ENCODE assay signal across 27 cellular contexts in genomic region chr2:15779381-15780041, GRCh38.
"Had no signal": no experiment of that assay in that cellular context is flagged by ENCODE, and none has a peak within 500 bp of the region (broad histone marks: within the 10 kb centered on the region; RNA-seq: fewer than 3 reads in every experiment).

No MANE protein-coding gene starts in this region.

- H3K36me3 ChIP-seq: neutrophil, pancreas, right lobe of liver, sigmoid colon, stomach, thoracic aorta, thyroid gland, tibial nerve, upper lobe of left lung, uterus had no signal

- H3K4me3 Mint-ChIP-seq: naive thymus-derived CD4-positive, alpha-beta T cell; natural killer cell; nephron; stimulated activated effector memory CD8-positive, alpha-beta T cell treated with anti-CD3 and anti-CD28 coated beads, Interleukin-12 subunit alpha, Interleukin-12 subunit beta, amount 100 ng/mL, for 72 hours; stimulated activated naive B cell treated with anti-CD40 and anti-IgM and Interleukin-4, amounts not matched to agents 10 μg/mL and 1 μg/mL and 100 μg/mL, for 72 hours; stimulated activated naive CD8-positive, alpha-beta T cell treated with anti-CD3 and anti-CD28 coated beads, Interleukin-15, Interleukin-2, amounts not matched to agents 100 ng/mL and 50 ng/mL, for 24 hours had no signal

- H3K9me3 ChIP-seq: neutrophil, pancreas, psoas muscle, right lobe of liver, sigmoid colon, stomach, thoracic aorta, thyroid gland, tibial nerve, upper lobe of left lung, uterus had no signal

- H3K27ac ChIP-seq: neutrophil, pancreas, psoas muscle, sigmoid colon, stomach, thoracic aorta, thyroid gland, upper lobe of left lung, uterus had no signal

- H3K27me3 Mint-ChIP-seq: stimulated activated naive B cell treated with anti-CD40 and anti-IgM and Interleukin-4, amounts not matched to agents 10 μg/mL and 1 μg/mL and 100 μg/mL, for 72 hours; stimulated activated naive CD8-positive, alpha-beta T cell treated with anti-CD3 and anti-CD28 coated beads, Interleukin-15, Interleukin-2, amounts not matched to agents 100 ng/mL and 50 ng/mL, for 24 hours had no signal

- DNase-seq: naive thymus-derived CD4-positive, alpha-beta T cell; natural killer cell; nucleus accumbens; pancreas; psoas muscle; right lobe of liver; sigmoid colon; small intestine; stimulated activated CD4-positive, alpha-beta T cell treated with anti-CD3 and anti-CD28 coated beads, Interleukin-15, amount 100 ng/mL, for 24 hours; stimulated activated CD4-positive, alpha-beta T cell treated with anti-CD3 and anti-CD28 coated beads, Interleukin-2, amount 100 ng/mL, for 24 hours; stimulated activated CD4-positive, alpha-beta T cell treated with anti-CD3 and anti-CD28 coated beads, Interleukin-2, amount 100 ng/mL, for 48 hours; stimulated activated CD4-positive, alpha-beta T cell treated with anti-CD3 and anti-CD28 coated beads, Interleukin-4, amount 100 ng/mL, for 24 hours; stimulated activated naive B cell treated with anti-CD40 and anti-IgM and Interleukin-4, amounts not matched to agents 10 μg/mL and 1 μg/mL and 100 μg/mL, for 72 hours; stimulated activated naive CD4-positive, alpha-beta T cell treated with Interleukin-2 at 50 U/mL for 16 hours; stomach; thyroid gland; trophoblast cell; upper lobe of left lung; uterus had no signal

- H3K4me1 ChIP-seq: pancreas, psoas muscle, sigmoid colon, stomach, upper lobe of left lung, uterus had no signal

- H3K4me1 Mint-ChIP-seq: naive thymus-derived CD4-positive, alpha-beta T cell; natural killer cell; stimulated activated effector memory CD8-positive, alpha-beta T cell treated with anti-CD3 and anti-CD28 coated beads, Interleukin-12 subunit alpha, Interleukin-12 subunit beta, amount 100 ng/mL, for 72 hours; stimulated activated naive B cell treated with anti-CD40 and anti-IgM and Interleukin-4, amounts not matched to agents 10 μg/mL and 1 μg/mL and 100 μg/mL, for 72 hours had no signal

- H3K27ac Mint-ChIP-seq: naive thymus-derived CD4-positive, alpha-beta T cell; natural killer cell; nephron; progenitor cell of endocrine pancreas; stimulated activated effector memory CD8-positive, alpha-beta T cell treated with anti-CD3 and anti-CD28 coated beads, Interleukin-12 subunit alpha, Interleukin-12 subunit beta, amount 100 ng/mL, for 72 hours; stimulated activated naive B cell treated with anti-CD40 and anti-IgM and Interleukin-4, amounts not matched to agents 10 μg/mL and 1 μg/mL and 100 μg/mL, for 72 hours; stimulated activated naive CD8-positive, alpha-beta T cell treated with anti-CD3 and anti-CD28 coated beads, Interleukin-15, Interleukin-2, amounts not matched to agents 100 ng/mL and 50 ng/mL, for 24 hours had no signal

- H3K4me3 ChIP-seq: pancreas, psoas muscle, right lobe of liver, sigmoid colon, stomach, thoracic aorta, thyroid gland, tibial nerve, upper lobe of left lung, uterus had no signal

- H3K36me3 Mint-ChIP-seq: naive thymus-derived CD4-positive, alpha-beta T cell; natural killer cell; stimulated activated effector memory CD8-positive, alpha-beta T cell treated with anti-CD3 and anti-CD28 coated beads, Interleukin-12 subunit alpha, Interleukin-12 subunit beta, amount 100 ng/mL, for 72 hours; stimulated activated naive B cell treated with anti-CD40 and anti-IgM and Interleukin-4, amounts not matched to agents 10 μg/mL and 1 μg/mL and 100 μg/mL, for 72 hours had no signal

- H3K27me3 ChIP-seq: neutrophil, pancreas, right lobe of liver, thyroid gland, tibial nerve, upper lobe of left lung, uterus had no signal

- ATAC-seq: naive thymus-derived CD4-positive, alpha-beta T cell; natural killer cell; pancreas; psoas muscle; right cardiac atrium; right lobe of liver; stimulated activated effector memory CD8-positive, alpha-beta T cell treated with anti-CD3 and anti-CD28 coated beads, Interleukin-12 subunit alpha, Interleukin-12 subunit beta, amount 100 ng/mL, for 72 hours; stimulated activated naive B cell treated with anti-CD40 and anti-IgM and Interleukin-4, amounts not matched to agents 10 μg/mL and 1 μg/mL and 100 μg/mL, for 72 hours had no signal

- H3K9me3 Mint-ChIP-seq: natural killer cell; nephron; stimulated activated effector memory CD8-positive, alpha-beta T cell treated with anti-CD3 and anti-CD28 coated beads, Interleukin-12 subunit alpha, Interleukin-12 subunit beta, amount 100 ng/mL, for 72 hours; stimulated activated naive B cell treated with anti-CD40 and anti-IgM and Interleukin-4, amounts not matched to agents 10 μg/mL and 1 μg/mL and 100 μg/mL, for 72 hours; stimulated activated naive CD8-positive, alpha-beta T cell treated with anti-CD3 and anti-CD28 coated beads, Interleukin-15, Interleukin-2, amounts not matched to agents 100 ng/mL and 50 ng/mL, for 24 hours had no signal
